In the genomic region with DNA sequence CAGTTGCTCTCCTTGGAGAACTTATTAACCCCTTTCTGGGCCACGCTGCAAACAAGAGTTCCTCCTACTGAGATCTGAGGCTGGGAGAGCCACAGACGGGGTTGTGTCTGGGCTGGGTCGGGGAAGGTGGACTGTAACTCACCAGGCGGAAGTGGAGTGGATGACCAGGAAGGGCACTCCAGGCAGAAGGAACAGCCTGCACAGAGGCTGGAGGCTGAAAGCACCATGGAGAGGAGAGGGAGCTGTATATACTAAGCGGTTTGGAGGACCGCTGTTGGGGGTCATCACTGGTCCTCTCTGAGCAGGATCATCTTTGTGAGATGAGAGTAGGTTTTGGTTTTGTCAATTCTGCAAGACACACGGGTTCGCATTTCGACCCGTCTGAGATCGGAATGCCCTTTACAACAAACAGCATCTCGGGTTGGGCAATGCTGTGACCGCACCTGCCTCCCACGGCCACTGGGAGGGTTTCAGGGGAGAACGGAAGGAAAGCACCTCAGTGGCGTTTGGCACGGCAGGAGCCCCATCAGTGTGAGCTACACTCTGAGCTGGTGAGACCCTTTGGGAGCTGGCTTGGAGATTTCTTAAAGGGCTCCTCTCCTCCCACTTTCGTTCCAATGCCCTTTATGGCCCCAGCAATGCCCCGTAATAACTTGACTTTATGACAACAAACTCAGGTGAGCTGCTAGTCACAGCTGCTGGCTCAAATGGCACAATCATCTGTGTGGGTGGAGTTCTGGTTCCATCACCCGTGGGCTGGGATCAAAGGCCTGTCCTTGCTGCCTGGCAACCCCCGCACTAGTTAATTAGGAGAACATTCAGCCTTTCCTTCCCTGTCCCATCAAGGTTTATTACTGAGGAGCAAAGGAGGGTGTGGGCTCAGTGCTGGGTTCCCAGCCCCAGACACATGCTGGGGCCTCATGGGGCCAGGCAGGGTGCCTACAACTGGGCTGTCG, we compare ENCODE assay signal across 1 cellular context.
TF ChIP-seq lines count a peak whose summit lies in the region.

No MANE protein-coding gene starts in this region.

TF ChIP-seq in IMR-90, 13 proteins besides CTCF, POLR2A, EP300 and RAD21 (continued from another document):
- TF ChIP-seq, protein P1, sequence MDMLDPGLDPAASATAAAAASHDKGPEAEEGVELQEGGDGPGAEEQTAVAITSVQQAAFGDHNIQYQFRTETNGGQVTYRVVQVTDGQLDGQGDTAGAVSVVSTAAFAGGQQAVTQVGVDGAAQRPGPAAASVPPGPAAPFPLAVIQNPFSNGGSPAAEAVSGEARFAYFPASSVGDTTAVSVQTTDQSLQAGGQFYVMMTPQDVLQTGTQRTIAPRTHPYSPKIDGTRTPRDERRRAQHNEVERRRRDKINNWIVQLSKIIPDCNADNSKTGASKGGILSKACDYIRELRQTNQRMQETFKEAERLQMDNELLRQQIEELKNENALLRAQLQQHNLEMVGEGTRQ (IDR thresholded peaks at IDR 0.05; ENCODE audit: low read depth, low read length) = no peak
- TF ChIP-seq CEBPB (IDR thresholded peaks at IDR 0.05; ENCODE audit: low read depth, low read length) = no peak
- TF ChIP-seq, protein P2, sequence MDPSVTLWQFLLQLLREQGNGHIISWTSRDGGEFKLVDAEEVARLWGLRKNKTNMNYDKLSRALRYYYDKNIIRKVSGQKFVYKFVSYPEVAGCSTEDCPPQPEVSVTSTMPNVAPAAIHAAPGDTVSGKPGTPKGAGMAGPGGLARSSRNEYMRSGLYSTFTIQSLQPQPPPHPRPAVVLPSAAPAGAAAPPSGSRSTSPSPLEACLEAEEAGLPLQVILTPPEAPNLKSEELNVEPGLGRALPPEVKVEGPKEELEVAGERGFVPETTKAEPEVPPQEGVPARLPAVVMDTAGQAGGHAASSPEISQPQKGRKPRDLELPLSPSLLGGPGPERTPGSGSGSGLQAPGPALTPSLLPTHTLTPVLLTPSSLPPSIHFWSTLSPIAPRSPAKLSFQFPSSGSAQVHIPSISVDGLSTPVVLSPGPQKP (IDR thresholded peaks at IDR 0.05; ENCODE audit: borderline replicate concordance, low read depth, low read length) = no peak
